9 cellular contexts compared by ENCODE assay signal in genomic region chr11:1750481-1750839, GRCh38. TPM values are rescaled to one million over a fixed set of nuclear protein-coding genes. Genes with fewer than 3 reads are reported as not detected.
A peak's percentile ranks its signal among the peaks of the same experiment; 100 is the strongest.
DNase-seq lines count a peak whose midpoint lies in the region; ATAC-seq, FAIRE-seq and TF ChIP-seq lines count a peak whose summit lies in the region.
"Had no signal": no experiment of that assay in that cellular context is flagged by ENCODE, and none has a peak within 500 bp of the region (broad histone marks: within the 10 kb centered on the region; RNA-seq: fewer than 3 reads in every experiment).

Gene IFITM10 (minus strand): TSS chr11:1750595. CDS start chr11:1750442, 153 bp downstream.

- WGBS in H9 (ENCODE audit: extremely low coverage, insufficient read length, low lambda C conversion rate), result no CpG with 5 or more reads among the region's 6 CpGs
- WGBS in adrenal gland, 4 donors, result 14 to 23% (median 18%) methylated on average over 5 to 6 of the region's 6 CpGs
- WGBS in hepatocyte (ENCODE audit: low lambda C conversion rate, missing lambda C conversion rate), result 53% methylated on average over 6 of the region's 6 CpGs
- WGBS in small intestine, 3 donors, result 17 to 38% (median 30%) methylated on average over 6 of the region's 6 CpGs

- H2BK12ac ChIP-seq in H9 (ENCODE audit: insufficient read length, low read depth, low read length), result no peak within 1 kb of the TSS

- no peak within 1 kb of the TSS for H3K23ac ChIP-seq in H9 (ENCODE audit: insufficient read length, low read depth, low read length)

- H4K20me1 ChIP-seq in H9 (ENCODE audit: control insufficient read depth, insufficient read depth, insufficient read length) (peaks cover 9% of the 10 kb centered on the region), hepatocyte (ENCODE audit: insufficient read depth, poor library complexity, severe bottlenecking) (no peaks in the 10 kb centered on the region)

- H2BK15ac ChIP-seq in H9 (ENCODE audit: low read depth, low read length), result no peak within 1 kb of the TSS

- H3K4me2 ChIP-seq in H9 (ENCODE audit: insufficient read depth, insufficient read length, low read length) (no peak within 1 kb of the TSS), hepatocyte (peak within 1 kb of the TSS; percentile 95)

- peaks cover 4 to 7% of the 10 kb centered on the region in 2 experiments; a peak in 4 of 5 replicates for H3K9me3 Mint-ChIP-seq in H9

- no peak within 1 kb of the TSS for H2AFZ ChIP-seq in H9 (ENCODE audit: low read length)
- H2AFZ ChIP-seq in hepatocyte, result no peak within 1 kb of the TSS

- peaks cover 0 to 12% (median 9%) of the 10 kb centered on the region in 3 experiments; a peak in 5 of 7 replicates for H3K36me3 Mint-ChIP-seq in H9 (ENCODE audit: insufficient read depth in 1 of 3, low read depth in 3 of 3)

- H3K4me3 Mint-ChIP-seq in H9, result peak within 1 kb of the TSS; percentile 54 to 64
- H3K4me3 Mint-ChIP-seq: activated CD4-positive, alpha-beta memory T cell treated with anti-CD3 and anti-CD28 coated beads, Interleukin-2, amount 10 ng/mL, durations not matched to agents 7 days and 5 days had no signal

- H3K36me3 ChIP-seq in adrenal gland (replicated peaks in 1 of 2), result peaks cover 0 to 32% of the 10 kb centered on the region in 2 donors
- H3K36me3 ChIP-seq in hepatocyte (replicated peaks; ENCODE audit: insufficient read depth, low read depth), result no peaks in the 10 kb centered on the region
- peaks cover 8 to 23% of the 10 kb centered on the region in 2 donors for H3K36me3 ChIP-seq in small intestine (ENCODE audit: control insufficient read depth in 2 of 2, insufficient read depth in 2 of 2, low read length in 2 of 2)

- no peaks in the 10 kb centered on the region; the same call in 1 of the 2 replicates for H3K4me1 ChIP-seq in H9 (ENCODE audit: insufficient read depth, low read length)
- H3K4me1 ChIP-seq in adrenal gland (replicated peaks in 1 of 2), result peaks cover 56 to 77% of the 10 kb centered on the region in 2 donors
- peaks cover 17% of the 10 kb centered on the region for H3K4me1 ChIP-seq in hepatocyte (ENCODE audit: insufficient read depth)
- H3K4me1 ChIP-seq in small intestine (ENCODE audit: control insufficient read depth in 2 of 2, insufficient read depth in 1 of 2, low read depth in 1 of 2, low read length in 1 of 2), result no peaks in the 10 kb centered on the region

- no peak within 1 kb of the TSS for H2BK120ac ChIP-seq in H9 (ENCODE audit: low read depth, low read length, poor library complexity, severe bottlenecking)

- H3K79me1 ChIP-seq in H9 (ENCODE audit: insufficient read depth, low read depth, low read length, poor library complexity, severe bottlenecking), result no peaks in the 10 kb centered on the region

- H3K9me2 ChIP-seq in hepatocyte (replicated peaks; ENCODE audit: insufficient read depth), result no peaks in the 10 kb centered on the region

- H3K27me3 ChIP-seq in H9 (ENCODE audit: insufficient read depth, low read length) (peaks cover 16% of the 10 kb centered on the region; the same call in 1 of the 2 replicates), adrenal gland (no peaks in the 10 kb centered on the region), hepatocyte (peaks cover 9% of the 10 kb centered on the region), small intestine (ENCODE audit: control insufficient read depth in 2 of 2, insufficient read depth in 2 of 2, low read length in 2 of 2) (peaks cover 0 to 9% of the 10 kb centered on the region in 2 donors)

- H2BK20ac ChIP-seq in H9 (ENCODE audit: low read depth, low read length, poor library complexity, severe bottlenecking), result no peak within 1 kb of the TSS

- H3K56ac ChIP-seq in H9 (ENCODE audit: insufficient read length, low read depth, low read length), result no peak within 1 kb of the TSS

- no peak within 1 kb of the TSS for H2AK5ac ChIP-seq in H9 (ENCODE audit: insufficient read length, low read length)

- no peak within 1 kb of the TSS for H3K9ac ChIP-seq in H9 (ENCODE audit: extremely low read depth, insufficient read length, low read length)

- TF ChIP-seq CTCF in H9 (conservative IDR thresholded peaks at IDR 0.05) (no peak), adrenal gland (IDR thresholded peaks at IDR 0.05) (no peak), hepatocyte (IDR thresholded peaks at IDR 0.05; ENCODE audit: poor library complexity) (no peak)

- H4K8ac ChIP-seq in H9 (replicated peaks; ENCODE audit: insufficient read length, low read depth, low read length), result no peak within 1 kb of the TSS

- H3K27ac Mint-ChIP-seq in H9, result peak within 1 kb of the TSS in 1 of 3 experiments; percentile 71; a peak in 1 of 7 replicates
- H3K27ac Mint-ChIP-seq: activated CD4-positive, alpha-beta memory T cell treated with anti-CD3 and anti-CD28 coated beads, Interleukin-2, amount 10 ng/mL, durations not matched to agents 7 days and 5 days had no signal

- no peak for FAIRE-seq in small intestine (lab: Jason Lieb, UNC)

- H3K9me3 ChIP-seq in H9 (ENCODE audit: control insufficient read depth, low read depth, low read length), result no peaks in the 10 kb centered on the region
- H3K9me3 ChIP-seq in adrenal gland (replicated peaks in 1 of 3), result no peaks in the 10 kb centered on the region
- no peaks in the 10 kb centered on the region for H3K9me3 ChIP-seq in hepatocyte (ENCODE audit: low read depth)
- no peaks in the 10 kb centered on the region for H3K9me3 ChIP-seq in small intestine (ENCODE audit: control insufficient read depth, low read depth)

- H3K14ac ChIP-seq in H9 (ENCODE audit: insufficient read depth, low read length), result no peak within 1 kb of the TSS

- no peak within 1 kb of the TSS for H3K4ac ChIP-seq in H9 (ENCODE audit: low read depth, low read length)

- no peak within 1 kb of the TSS for H4K91ac ChIP-seq in H9 (ENCODE audit: insufficient read length, low read depth, low read length)

- no peak within 1 kb of the TSS for H3K18ac ChIP-seq in H9 (ENCODE audit: insufficient read length, low read depth, low read length)

- no peak for DNase-seq in H9
- peak; percentile 59 to 91 (median 83) for DNase-seq in adrenal gland
- no peak for DNase-seq in hepatocyte (ENCODE audit: low spot score)
- DNase-seq in small intestine, result peak; percentile 37
- DNase-seq in NCI-H1048 (lab: John Stamatoyannopoulos, UW), result no peak
- DNase-seq in effector CD4-positive, alpha-beta T cell, result no peak
- DNase-seq: activated CD4-positive, alpha-beta memory T cell treated with anti-CD3 and anti-CD28 coated beads, Interleukin-2, amount 10 ng/mL, durations not matched to agents 7 days and 5 days had no signal

- H3K27ac ChIP-seq in H9 (ENCODE audit: insufficient read length, low read depth, low read length) (no peak within 1 kb of the TSS), adrenal gland (peak within 1 kb of the TSS; percentile 54 to 93 (median 78)), hepatocyte (no peak within 1 kb of the TSS), small intestine (ENCODE audit: low read depth in 1 of 2, low read length in 1 of 2) (peak within 1 kb of the TSS in 1 of 2 donors; percentile 6)

- no peak within 1 kb of the TSS for H3T11ph ChIP-seq in H9 (ENCODE audit: low read length)

- H3K27me3 Mint-ChIP-seq in H9 (ENCODE audit: low read depth), result peaks cover 49% of the 10 kb centered on the region

- intact Hi-C loops in adrenal gland (cut with DNase I), result loop anchor here in 1 of 2 donors (5.0 kb wide), 1 partner anchor 82 kb away; the partner anchor contains the start of gene SYT8

- H2BK5ac ChIP-seq in H9 (ENCODE audit: insufficient read length, low read length), result no peak within 1 kb of the TSS

- peaks cover 5% of the 10 kb centered on the region for H3K23me2 ChIP-seq in H9 (ENCODE audit: insufficient read length, low read depth, low read length, poor library complexity, severe bottlenecking)

- peaks cover 12 to 13% of the 10 kb centered on the region in 2 experiments for H3K4me1 Mint-ChIP-seq in H9

- H3K4me3 ChIP-seq in adrenal gland (peak within 1 kb of the TSS in 3 of 4 donors; percentile 13 to 73 (median 25)), hepatocyte (no peak within 1 kb of the TSS), small intestine (ENCODE audit: low read depth in 1 of 2, low read length in 2 of 2) (no peak within 1 kb of the TSS)

- no peak within 1 kb of the TSS for H4K5ac ChIP-seq in H9 (ENCODE audit: insufficient read length, low read depth, low read length)

- no peaks in the 10 kb centered on the region for H3K79me2 ChIP-seq in H9 (ENCODE audit: insufficient read depth, low read length)
- H3K79me2 ChIP-seq in hepatocyte, result no peaks in the 10 kb centered on the region

- ATAC-seq in GM21528 (IDR thresholded peaks at IDR 0.05; ENCODE audit: low FRiP score, unreplicated experiment) (no peak), GM21381 (IDR thresholded peaks at IDR 0.05; ENCODE audit: unreplicated experiment) (no peak)

- peak in 1 of 2 donors; percentile 45 for TF ChIP-seq POLR2A in adrenal gland (IDR thresholded peaks at IDR 0.05)

RNA-seq across cellular contexts. Expression of gene IFITM10, which starts in this region (rescaled TPM):
- 0.59 and 0.77 TPM in 2 replicates for total RNA-seq in H9 (2021)
- total RNA-seq in adrenal gland, result 100 to 1,000 TPM in 1 of 8 donors, 10 to 100 TPM in 7; 15.7 to 112 (median 31.6) TPM
- 100 to 1,000 TPM in 1 of 3 donors, 10 to 100 TPM in 1, 1 to 10 TPM in 1; 6.3 to 267 (median 76.5) TPM for polyA plus RNA-seq in adrenal gland
- 1.1 and 1.4 TPM in 2 replicates for total RNA-seq in hepatocyte
- 0.89 and 1.9 TPM in 2 replicates for polyA plus RNA-seq in hepatocyte
- under 1 TPM in 2 of 3 donors, not detected in 1; 0.43 to 0.54 TPM for polyA plus RNA-seq in small intestine

Comparison
In these comparisons a context has a peak if more than half of its experiments do, and no peak if none do; other contexts are left out.
1. Peak in DNase-seq in small intestine; RNA of the gene not detected or under 1 TPM.
2. DNase-seq: peak in adrenal gland (7 of 7); none in H9 (single experiment), hepatocyte (single experiment), NCI-H1048 (single experiment) and effector CD4-positive, alpha-beta T cell (single experiment).
3. H3K27ac ChIP-seq: peak in adrenal gland (5 of 5); none in H9 (single experiment) and hepatocyte (single experiment).
4. H3K4me3 ChIP-seq: peak in adrenal gland (3 of 4); none in hepatocyte (single experiment) and small intestine (0 of 2).